Comparison of ENCODE assay signal across 14 cellular contexts in the genomic region with DNA sequence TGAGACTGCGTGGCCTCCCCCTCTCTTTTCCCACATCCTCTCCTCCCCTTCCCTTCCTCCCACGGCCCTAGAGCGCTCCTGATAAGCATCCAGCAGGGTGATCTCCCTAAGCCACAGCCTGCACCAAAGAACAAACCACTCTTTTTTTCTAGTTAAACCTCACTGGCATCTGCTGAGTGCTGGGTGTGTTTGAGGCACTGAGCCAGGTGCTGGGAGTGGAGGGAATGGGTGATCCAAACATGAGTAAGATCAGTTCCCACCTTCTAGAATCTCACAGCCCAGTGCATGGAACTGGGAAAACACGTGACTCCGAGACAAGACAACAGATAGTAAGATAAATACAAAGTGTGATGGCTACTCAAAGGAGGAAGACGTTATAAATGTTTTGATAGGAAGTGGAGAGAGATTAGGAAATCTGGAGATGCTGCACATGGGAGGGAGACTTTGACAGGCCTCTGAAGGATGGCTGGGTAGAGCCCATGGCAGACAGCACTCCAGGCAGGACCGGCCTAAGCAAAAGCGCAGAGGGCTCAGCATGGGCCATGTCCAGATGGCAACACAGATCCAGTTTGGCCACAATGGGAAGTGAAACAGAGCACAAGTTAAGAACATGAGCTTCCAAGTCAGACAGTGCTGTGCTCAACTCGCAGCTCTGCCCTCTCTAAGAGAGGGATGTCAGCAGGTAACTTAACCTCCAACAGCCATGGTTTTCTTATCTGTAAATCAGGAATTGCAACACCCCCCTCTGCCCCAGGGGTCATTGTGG. TPM values are rescaled to one million over a fixed set of nuclear protein-coding genes. Genes with fewer than 3 reads are reported as not detected.
DNase-seq lines count a peak whose midpoint lies in the region; TF ChIP-seq lines count a peak whose summit lies in the region.
"Had no signal": no experiment of that assay in that cellular context is flagged by ENCODE, and none has a peak within 500 bp of the region (broad histone marks: within the 10 kb centered on the region; RNA-seq: fewer than 3 reads in every experiment).

No MANE protein-coding gene starts in this region.

- H2AFZ ChIP-seq in smooth muscle cell (ENCODE audit: low read depth), result no peak overlapping the region

- WGBS in smooth muscle cell (ENCODE audit: low lambda C conversion rate), result 60% methylated on average over 9 of the region's 9 CpGs

- H3K4me1 ChIP-seq in smooth muscle cell (ENCODE audit: low read depth), result no peaks in the 10 kb centered on the region
- H3K4me1 ChIP-seq: HAP-1 had no signal

- no peaks in the 10 kb centered on the region for H3K9me3 ChIP-seq in smooth muscle cell (replicated peaks; ENCODE audit: low read depth)
- H3K9me3 ChIP-seq: HAP-1 had no signal

- H3K27me3 ChIP-seq in smooth muscle cell (ENCODE audit: low read depth), result no peaks in the 10 kb centered on the region

- no peak overlapping the region for H3K27ac ChIP-seq in smooth muscle cell (ENCODE audit: low read depth)

- in situ Hi-C loops in GM13976 (cut with MboI; ENCODE audit: low sequenced_read_pairs, unreplicated experiment), result no loop called here

- H3K9ac ChIP-seq in smooth muscle cell (ENCODE audit: low read depth), result no peak overlapping the region

- no peak overlapping the region for H3K4me2 ChIP-seq in smooth muscle cell

- H3K79me2 ChIP-seq in smooth muscle cell (ENCODE audit: low read depth), result no peaks in the 10 kb centered on the region

- DNase-seq in Ammon's horn (ENCODE audit: low spot score) (peak; percentile 67), GM12865 (ENCODE audit: low read depth) (peak; percentile 37), RPMI8226 (peak; percentile 79), fibroblast of mammary gland (ENCODE audit: low read depth) (peak; percentile 25), GM13976 (ENCODE audit: low spot score) (no peak), NCI-H2196 (lab: John Stamatoyannopoulos, UW; ENCODE audit: unreplicated experiment) (no peak), NCI-H524 treated with DMSO at 0.1 percent for 48 hours (lab: John Stamatoyannopoulos, UW) (no peak), smooth muscle cell (lab: John Stamatoyannopoulos, UW; ENCODE audit: unreplicated experiment) (no peak)
- DNase-seq: Calu3; stimulated activated naive CD4-positive, alpha-beta T cell had no signal

- H3K4me3 ChIP-seq in GM12865 (ENCODE audit: low read depth, low read length) (no peak overlapping the region), fibroblast of mammary gland (ENCODE audit: control insufficient read depth, low read depth, low read length) (no peak overlapping the region), smooth muscle cell (no peak overlapping the region)
- H3K4me3 ChIP-seq: HAP-1 had no signal

- no peaks in the 10 kb centered on the region for H3K36me3 ChIP-seq in smooth muscle cell (ENCODE audit: low read depth)
- H3K36me3 ChIP-seq: HAP-1 had no signal

- TF ChIP-seq CTCF in GM12865 (IDR thresholded peaks at IDR 0.05; ENCODE audit: insufficient read depth, low read depth, low read length, missing control alignments) (no peak), fibroblast of mammary gland (conservative IDR thresholded peaks at IDR 0.05; ENCODE audit: control insufficient read depth, insufficient read depth, low read depth, low read length) (no peak), GM13976 (IDR thresholded peaks at IDR 0.05; ENCODE audit: borderline replicate concordance, control extremely low read depth, extremely low read depth, insufficient read depth, missing control alignments) (no peak), smooth muscle cell (IDR thresholded peaks at IDR 0.05; ENCODE audit: borderline replicate concordance, insufficient read depth, poor library complexity, severe bottlenecking) (no peak)

- no peaks in the 10 kb centered on the region for H3F3A ChIP-seq in smooth muscle cell (ENCODE audit: low read depth)

- H4K20me1 ChIP-seq in smooth muscle cell (ENCODE audit: low read depth), result no peaks in the 10 kb centered on the region

RNA-seq across cellular contexts. Expression of a gene that starts 55.6 kb away (rescaled TPM):
- total RNA-seq in smooth muscle cell, result not detected in 2 replicates
- polyA plus RNA-seq in smooth muscle cell, result not detected in 2 replicates
- total RNA-seq: astrocyte, skeletal muscle tissue had no signal

RNA-seq across cellular contexts. Expression of a gene that starts 56.1 kb away (rescaled TPM):
- total RNA-seq in smooth muscle cell, result not detected in 2 replicates
- not detected in 2 replicates for polyA plus RNA-seq in smooth muscle cell
- total RNA-seq: astrocyte, Calu3 had no signal
- polyA plus RNA-seq: fibroblast of lung had no signal

Comparison
In these comparisons a context has a peak if more than half of its experiments do, and no peak if none do; other contexts are left out.
1. DNase-seq: peak in Ammon's horn (single experiment), GM12865 (single experiment), RPMI8226 (single experiment) and fibroblast of mammary gland (single experiment); none in GM13976 (single experiment), NCI-H2196 (single experiment), NCI-H524 treated with DMSO at 0.1 percent for 48 hours (single experiment) and smooth muscle cell (single experiment).